ENCODE assay signal across 1 cellular context in the genomic region with DNA sequence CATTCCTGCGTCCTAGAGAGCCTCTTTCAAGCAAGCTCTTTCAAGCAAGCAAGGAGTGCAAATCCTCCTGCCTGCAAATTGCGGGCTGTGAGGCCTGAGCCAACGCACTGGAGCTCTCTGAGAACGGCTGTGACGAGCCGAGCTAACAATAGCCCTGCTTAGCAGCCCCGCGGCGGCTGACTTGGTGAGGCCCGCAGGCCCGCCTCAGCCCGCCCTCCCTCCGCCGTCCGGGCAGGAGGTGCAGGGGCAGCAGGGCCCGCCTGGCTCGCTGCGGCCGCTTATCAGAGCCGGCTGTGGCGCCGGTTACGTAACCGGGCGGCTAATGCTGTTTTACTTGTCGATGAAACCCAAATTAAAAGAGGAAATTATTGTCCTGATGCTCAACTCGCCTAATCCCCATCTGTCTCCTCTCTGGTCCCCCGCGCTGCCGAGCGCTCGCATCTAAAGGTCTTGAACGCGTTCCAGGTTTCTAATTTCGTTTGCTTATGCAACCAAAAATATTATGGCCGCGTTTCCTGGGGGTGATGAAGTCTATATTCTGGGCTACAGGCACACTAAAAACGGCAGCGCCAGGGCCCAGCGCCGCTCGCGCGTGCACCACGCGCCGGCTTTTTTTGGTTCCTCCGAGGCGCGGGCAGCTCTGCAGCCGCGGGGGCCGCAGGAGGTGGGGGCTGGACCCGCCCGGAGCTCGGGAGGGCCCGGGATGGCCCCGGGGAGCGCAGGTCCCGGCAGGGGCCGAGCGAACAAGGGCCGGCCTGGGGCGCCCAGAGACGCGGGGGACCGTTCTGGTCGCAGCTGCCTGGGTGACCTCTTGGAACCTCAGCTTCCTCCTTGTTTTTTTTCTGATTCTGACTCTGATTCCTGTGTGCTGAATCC.
A peak's percentile ranks its signal among the peaks of the same experiment; 100 is the strongest.
TF ChIP-seq lines count a peak whose summit lies in the region.

No MANE protein-coding gene starts in this region.

TF ChIP-seq in HepG2, 621 proteins besides CTCF, POLR2A, EP300 and RAD21 (continued from another document and continues in another):
- TF ChIP-seq, protein P1, sequence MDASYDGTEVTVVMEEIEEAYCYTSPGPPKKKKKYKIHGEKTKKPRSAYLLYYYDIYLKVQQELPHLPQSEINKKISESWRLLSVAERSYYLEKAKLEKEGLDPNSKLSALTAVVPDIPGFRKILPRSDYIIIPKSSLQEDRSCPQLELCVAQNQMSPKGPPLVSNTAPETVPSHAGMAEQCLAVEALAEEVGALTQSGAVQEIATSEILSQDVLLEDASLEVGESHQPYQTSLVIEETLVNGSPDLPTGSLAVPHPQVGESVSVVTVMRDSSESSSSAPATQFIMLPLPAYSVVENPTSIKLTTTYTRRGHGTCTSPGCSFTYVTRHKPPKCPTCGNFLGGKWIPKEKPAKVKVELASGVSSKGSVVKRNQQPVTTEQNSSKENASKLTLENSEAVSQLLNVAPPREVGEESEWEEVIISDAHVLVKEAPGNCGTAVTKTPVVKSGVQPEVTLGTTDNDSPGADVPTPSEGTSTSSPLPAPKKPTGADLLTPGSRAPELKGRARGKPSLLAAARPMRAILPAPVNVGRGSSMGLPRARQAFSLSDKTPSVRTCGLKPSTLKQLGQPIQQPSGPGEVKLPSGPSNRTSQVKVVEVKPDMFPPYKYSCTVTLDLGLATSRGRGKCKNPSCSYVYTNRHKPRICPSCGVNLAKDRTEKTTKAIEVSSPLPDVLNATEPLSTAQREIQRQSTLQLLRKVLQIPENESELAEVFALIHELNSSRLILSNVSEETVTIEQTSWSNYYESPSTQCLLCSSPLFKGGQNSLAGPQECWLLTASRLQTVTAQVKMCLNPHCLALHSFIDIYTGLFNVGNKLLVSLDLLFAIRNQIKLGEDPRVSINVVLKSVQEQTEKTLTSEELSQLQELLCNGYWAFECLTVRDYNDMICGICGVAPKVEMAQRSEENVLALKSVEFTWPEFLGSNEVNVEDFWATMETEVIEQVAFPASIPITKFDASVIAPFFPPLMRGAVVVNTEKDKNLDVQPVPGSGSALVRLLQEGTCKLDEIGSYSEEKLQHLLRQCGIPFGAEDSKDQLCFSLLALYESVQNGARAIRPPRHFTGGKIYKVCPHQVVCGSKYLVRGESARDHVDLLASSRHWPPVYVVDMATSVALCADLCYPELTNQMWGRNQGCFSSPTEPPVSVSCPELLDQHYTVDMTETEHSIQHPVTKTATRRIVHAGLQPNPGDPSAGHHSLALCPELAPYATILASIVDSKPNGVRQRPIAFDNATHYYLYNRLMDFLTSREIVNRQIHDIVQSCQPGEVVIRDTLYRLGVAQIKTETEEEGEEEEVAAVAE (CRISPR knock-in tag; IDR thresholded peaks at IDR 0.05; ENCODE audit: borderline replicate concordance) = no peak
- TF ChIP-seq, protein P2, sequence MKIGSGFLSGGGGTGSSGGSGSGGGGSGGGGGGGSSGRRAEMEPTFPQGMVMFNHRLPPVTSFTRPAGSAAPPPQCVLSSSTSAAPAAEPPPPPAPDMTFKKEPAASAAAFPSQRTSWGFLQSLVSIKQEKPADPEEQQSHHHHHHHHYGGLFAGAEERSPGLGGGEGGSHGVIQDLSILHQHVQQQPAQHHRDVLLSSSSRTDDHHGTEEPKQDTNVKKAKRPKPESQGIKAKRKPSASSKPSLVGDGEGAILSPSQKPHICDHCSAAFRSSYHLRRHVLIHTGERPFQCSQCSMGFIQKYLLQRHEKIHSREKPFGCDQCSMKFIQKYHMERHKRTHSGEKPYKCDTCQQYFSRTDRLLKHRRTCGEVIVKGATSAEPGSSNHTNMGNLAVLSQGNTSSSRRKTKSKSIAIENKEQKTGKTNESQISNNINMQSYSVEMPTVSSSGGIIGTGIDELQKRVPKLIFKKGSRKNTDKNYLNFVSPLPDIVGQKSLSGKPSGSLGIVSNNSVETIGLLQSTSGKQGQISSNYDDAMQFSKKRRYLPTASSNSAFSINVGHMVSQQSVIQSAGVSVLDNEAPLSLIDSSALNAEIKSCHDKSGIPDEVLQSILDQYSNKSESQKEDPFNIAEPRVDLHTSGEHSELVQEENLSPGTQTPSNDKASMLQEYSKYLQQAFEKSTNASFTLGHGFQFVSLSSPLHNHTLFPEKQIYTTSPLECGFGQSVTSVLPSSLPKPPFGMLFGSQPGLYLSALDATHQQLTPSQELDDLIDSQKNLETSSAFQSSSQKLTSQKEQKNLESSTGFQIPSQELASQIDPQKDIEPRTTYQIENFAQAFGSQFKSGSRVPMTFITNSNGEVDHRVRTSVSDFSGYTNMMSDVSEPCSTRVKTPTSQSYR (CRISPR knock-in tag; IDR thresholded peaks at IDR 0.05; ENCODE audit: borderline replicate concordance) = 0 out of 2 replicates have a peak, but pooled peaks have one; percentile 9
- TF ChIP-seq ATF7-NPFF (CRISPR knock-in tag; IDR thresholded peaks at IDR 0.05; ENCODE audit: low read depth) (peak; percentile 65), FOXA3 (CRISPR knock-in tag; IDR thresholded peaks at IDR 0.05) (0 out of 2 replicates have a peak, but pooled peaks have one; percentile 28), BHLHE40 (IDR thresholded peaks at IDR 0.05; ENCODE audit: low read length) (no peak), FOXO1 (CRISPR knock-in tag; IDR thresholded peaks at IDR 0.05) (no peak; the same call in 1 of the 2 replicates), CENPX (CRISPR knock-in tag; IDR thresholded peaks at IDR 0.05) (no peak), ZNF232 (CRISPR knock-in tag; IDR thresholded peaks at IDR 0.05; ENCODE audit: borderline replicate concordance) (no peak), ZNF619 (CRISPR knock-in tag; IDR thresholded peaks at IDR 0.05) (no peak; the same call in 1 of the 2 replicates), MEIS1 (CRISPR knock-in tag; IDR thresholded peaks at IDR 0.05; ENCODE audit: borderline replicate concordance) (no peak), ZNF12 (CRISPR knock-in tag; IDR thresholded peaks at IDR 0.05) (peak; percentile 73; the same call in 1 of the 2 replicates), ISX (CRISPR knock-in tag; conservative IDR thresholded peaks at IDR 0.05) (no peak), ZNF547 (CRISPR knock-in tag; IDR thresholded peaks at IDR 0.05) (peak; percentile 97), TOE1 (CRISPR knock-in tag; IDR thresholded peaks at IDR 0.05) (no peak), YEATS4 (CRISPR knock-in tag; IDR thresholded peaks at IDR 0.05; ENCODE audit: borderline replicate concordance) (peak; percentile 84), ZSCAN29 (CRISPR knock-in tag; conservative IDR thresholded peaks at IDR 0.05) (0 out of 2 replicates have a peak, but pooled peaks have one; percentile 22), HOXA7 (CRISPR knock-in tag; IDR thresholded peaks at IDR 0.05) (no peak), PCBP2 (optimal IDR thresholded peaks at IDR 0.05; ENCODE audit: low read depth, low read length, poor library complexity, severe bottlenecking) (no peak), ZNF207 (IDR thresholded peaks at IDR 0.05; ENCODE audit: borderline replicate concordance) (no peak), ZNF644 (CRISPR knock-in tag; IDR thresholded peaks at IDR 0.05; ENCODE audit: low read depth) (no peak), MAZ (IDR thresholded peaks at IDR 0.05; ENCODE audit: borderline replicate concordance, low read depth, low read length) (peak; percentile 50; the same call in 1 of the 2 replicates), MAZ (CRISPR knock-in tag; IDR thresholded peaks at IDR 0.05; ENCODE audit: low read depth) (peak; percentile 84), ZNF790 (CRISPR knock-in tag; IDR thresholded peaks at IDR 0.05; ENCODE audit: borderline replicate concordance) (peak; percentile 92; the same call in 1 of the 2 replicates), SP2 (CRISPR knock-in tag; IDR thresholded peaks at IDR 0.05) (no peak)
- TF ChIP-seq, protein P3, sequence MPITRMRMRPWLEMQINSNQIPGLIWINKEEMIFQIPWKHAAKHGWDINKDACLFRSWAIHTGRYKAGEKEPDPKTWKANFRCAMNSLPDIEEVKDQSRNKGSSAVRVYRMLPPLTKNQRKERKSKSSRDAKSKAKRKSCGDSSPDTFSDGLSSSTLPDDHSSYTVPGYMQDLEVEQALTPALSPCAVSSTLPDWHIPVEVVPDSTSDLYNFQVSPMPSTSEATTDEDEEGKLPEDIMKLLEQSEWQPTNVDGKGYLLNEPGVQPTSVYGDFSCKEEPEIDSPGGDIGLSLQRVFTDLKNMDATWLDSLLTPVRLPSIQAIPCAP (CRISPR knock-in tag; IDR thresholded peaks at IDR 0.05; ENCODE audit: low read depth) = no peak
- TF ChIP-seq, protein P4, sequence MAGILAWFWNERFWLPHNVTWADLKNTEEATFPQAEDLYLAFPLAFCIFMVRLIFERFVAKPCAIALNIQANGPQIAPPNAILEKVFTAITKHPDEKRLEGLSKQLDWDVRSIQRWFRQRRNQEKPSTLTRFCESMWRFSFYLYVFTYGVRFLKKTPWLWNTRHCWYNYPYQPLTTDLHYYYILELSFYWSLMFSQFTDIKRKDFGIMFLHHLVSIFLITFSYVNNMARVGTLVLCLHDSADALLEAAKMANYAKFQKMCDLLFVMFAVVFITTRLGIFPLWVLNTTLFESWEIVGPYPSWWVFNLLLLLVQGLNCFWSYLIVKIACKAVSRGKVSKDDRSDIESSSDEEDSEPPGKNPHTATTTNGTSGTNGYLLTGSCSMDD (CRISPR knock-in tag; IDR thresholded peaks at IDR 0.05) = no peak
- TF ChIP-seq, protein P5, sequence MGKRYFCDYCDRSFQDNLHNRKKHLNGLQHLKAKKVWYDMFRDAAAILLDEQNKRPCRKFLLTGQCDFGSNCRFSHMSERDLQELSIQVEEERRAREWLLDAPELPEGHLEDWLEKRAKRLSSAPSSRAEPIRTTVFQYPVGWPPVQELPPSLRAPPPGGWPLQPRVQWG (CRISPR knock-in tag; IDR thresholded peaks at IDR 0.05; ENCODE audit: borderline replicate concordance, low read depth) = no peak
- TF ChIP-seq, protein P6, sequence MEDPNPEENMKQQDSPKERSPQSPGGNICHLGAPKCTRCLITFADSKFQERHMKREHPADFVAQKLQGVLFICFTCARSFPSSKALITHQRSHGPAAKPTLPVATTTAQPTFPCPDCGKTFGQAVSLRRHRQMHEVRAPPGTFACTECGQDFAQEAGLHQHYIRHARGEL (CRISPR knock-in tag; IDR thresholded peaks at IDR 0.05) = no peak
- TF ChIP-seq, protein P7, sequence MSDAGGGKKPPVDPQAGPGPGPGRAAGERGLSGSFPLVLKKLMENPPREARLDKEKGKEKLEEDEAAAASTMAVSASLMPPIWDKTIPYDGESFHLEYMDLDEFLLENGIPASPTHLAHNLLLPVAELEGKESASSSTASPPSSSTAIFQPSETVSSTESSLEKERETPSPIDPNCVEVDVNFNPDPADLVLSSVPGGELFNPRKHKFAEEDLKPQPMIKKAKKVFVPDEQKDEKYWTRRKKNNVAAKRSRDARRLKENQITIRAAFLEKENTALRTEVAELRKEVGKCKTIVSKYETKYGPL (CRISPR knock-in tag; IDR thresholded peaks at IDR 0.05) = peak; percentile 98
- TF ChIP-seq, protein P8, sequence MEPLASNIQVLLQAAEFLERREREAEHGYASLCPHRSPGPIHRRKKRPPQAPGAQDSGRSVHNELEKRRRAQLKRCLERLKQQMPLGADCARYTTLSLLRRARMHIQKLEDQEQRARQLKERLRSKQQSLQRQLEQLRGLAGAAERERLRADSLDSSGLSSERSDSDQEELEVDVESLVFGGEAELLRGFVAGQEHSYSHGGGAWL (CRISPR knock-in tag; IDR thresholded peaks at IDR 0.05) = no peak; the same call in 1 of the 2 replicates
- TF ChIP-seq, protein P9, sequence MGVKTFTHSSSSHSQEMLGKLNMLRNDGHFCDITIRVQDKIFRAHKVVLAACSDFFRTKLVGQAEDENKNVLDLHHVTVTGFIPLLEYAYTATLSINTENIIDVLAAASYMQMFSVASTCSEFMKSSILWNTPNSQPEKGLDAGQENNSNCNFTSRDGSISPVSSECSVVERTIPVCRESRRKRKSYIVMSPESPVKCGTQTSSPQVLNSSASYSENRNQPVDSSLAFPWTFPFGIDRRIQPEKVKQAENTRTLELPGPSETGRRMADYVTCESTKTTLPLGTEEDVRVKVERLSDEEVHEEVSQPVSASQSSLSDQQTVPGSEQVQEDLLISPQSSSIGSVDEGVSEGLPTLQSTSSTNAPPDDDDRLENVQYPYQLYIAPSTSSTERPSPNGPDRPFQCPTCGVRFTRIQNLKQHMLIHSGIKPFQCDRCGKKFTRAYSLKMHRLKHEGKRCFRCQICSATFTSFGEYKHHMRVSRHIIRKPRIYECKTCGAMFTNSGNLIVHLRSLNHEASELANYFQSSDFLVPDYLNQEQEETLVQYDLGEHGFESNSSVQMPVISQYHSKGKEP (CRISPR knock-in tag; IDR thresholded peaks at IDR 0.05) = no peak
- TF ChIP-seq, protein P10, sequence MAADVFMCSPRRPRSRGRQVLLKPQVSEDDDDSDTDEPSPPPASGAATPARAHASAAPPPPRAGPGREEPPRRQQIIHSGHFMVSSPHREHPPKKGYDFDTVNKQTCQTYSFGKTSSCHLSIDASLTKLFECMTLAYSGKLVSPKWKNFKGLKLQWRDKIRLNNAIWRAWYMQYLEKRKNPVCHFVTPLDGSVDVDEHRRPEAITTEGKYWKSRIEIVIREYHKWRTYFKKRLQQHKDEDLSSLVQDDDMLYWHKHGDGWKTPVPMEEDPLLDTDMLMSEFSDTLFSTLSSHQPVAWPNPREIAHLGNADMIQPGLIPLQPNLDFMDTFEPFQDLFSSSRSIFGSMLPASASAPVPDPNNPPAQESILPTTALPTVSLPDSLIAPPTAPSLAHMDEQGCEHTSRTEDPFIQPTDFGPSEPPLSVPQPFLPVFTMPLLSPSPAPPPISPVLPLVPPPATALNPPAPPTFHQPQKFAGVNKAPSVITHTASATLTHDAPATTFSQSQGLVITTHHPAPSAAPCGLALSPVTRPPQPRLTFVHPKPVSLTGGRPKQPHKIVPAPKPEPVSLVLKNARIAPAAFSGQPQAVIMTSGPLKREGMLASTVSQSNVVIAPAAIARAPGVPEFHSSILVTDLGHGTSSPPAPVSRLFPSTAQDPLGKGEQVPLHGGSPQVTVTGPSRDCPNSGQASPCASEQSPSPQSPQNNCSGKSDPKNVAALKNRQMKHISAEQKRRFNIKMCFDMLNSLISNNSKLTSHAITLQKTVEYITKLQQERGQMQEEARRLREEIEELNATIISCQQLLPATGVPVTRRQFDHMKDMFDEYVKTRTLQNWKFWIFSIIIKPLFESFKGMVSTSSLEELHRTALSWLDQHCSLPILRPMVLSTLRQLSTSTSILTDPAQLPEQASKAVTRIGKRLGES (CRISPR knock-in tag; IDR thresholded peaks at IDR 0.05; ENCODE audit: borderline replicate concordance) = no peak
- TF ChIP-seq, protein P11, sequence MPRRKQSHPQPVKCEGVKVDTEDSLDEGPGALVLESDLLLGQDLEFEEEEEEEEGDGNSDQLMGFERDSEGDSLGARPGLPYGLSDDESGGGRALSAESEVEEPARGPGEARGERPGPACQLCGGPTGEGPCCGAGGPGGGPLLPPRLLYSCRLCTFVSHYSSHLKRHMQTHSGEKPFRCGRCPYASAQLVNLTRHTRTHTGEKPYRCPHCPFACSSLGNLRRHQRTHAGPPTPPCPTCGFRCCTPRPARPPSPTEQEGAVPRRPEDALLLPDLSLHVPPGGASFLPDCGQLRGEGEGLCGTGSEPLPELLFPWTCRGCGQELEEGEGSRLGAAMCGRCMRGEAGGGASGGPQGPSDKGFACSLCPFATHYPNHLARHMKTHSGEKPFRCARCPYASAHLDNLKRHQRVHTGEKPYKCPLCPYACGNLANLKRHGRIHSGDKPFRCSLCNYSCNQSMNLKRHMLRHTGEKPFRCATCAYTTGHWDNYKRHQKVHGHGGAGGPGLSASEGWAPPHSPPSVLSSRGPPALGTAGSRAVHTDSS (CRISPR knock-in tag; conservative IDR thresholded peaks at IDR 0.05) = no peak
